In the genomic region with DNA sequence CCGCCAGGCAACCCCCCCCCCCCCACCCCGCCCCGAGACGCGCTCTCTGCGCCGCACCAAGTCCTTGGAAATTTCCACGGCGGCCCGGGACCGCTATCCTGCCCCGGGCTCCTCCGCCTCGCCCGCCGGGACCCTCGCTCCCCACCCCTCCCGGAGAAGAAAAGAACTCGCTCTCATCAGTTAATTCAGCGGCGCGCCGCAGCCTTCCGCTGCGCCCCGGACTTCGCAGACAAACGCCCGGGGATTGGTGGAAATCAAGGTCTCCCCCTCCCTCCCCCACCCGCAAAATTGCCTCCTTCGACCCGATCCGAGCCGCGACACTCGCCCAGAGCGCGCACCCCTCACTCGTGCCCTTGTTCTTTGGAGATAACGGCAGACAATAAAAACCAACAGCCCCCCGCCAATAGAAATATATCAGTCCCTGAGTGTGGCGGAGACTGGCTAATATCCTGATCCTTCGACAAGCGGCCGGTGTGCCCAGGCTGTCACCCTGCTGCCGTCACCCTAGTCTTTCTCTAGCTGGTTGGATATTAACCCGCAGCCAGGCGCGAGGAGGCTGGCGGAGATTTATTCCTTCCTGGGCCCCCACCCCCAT, we compare ENCODE assay signal across 8 cellular contexts. TPM values are rescaled to one million over a fixed set of nuclear protein-coding genes. Genes with fewer than 3 reads are reported as not detected.
DNase-seq lines count a peak whose midpoint lies in the region; ATAC-seq, FAIRE-seq and TF ChIP-seq lines count a peak whose summit lies in the region.

A gene with protein sequence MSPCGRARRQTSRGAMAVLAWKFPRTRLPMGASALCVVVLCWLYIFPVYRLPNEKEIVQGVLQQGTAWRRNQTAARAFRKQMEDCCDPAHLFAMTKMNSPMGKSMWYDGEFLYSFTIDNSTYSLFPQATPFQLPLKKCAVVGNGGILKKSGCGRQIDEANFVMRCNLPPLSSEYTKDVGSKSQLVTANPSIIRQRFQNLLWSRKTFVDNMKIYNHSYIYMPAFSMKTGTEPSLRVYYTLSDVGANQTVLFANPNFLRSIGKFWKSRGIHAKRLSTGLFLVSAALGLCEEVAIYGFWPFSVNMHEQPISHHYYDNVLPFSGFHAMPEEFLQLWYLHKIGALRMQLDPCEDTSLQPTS (minus strand): TSS at position 12 of the 595 bp plus-strand sequence. CDS start 475 bp downstream, outside the sequence.

- H3K4me1 ChIP-seq in K562 (replicated peaks in 1 of 2; ENCODE audit: control insufficient read depth in 2 of 2, insufficient read depth in 2 of 2, low read length in 2 of 2), result peaks cover 0 to 18% of the 10 kb centered on the region in 2 experiments; a peak in 2 of 5 replicates
- H3K4me1 ChIP-seq in smooth muscle cell (ENCODE audit: low read depth), result peaks cover 10% of the 10 kb centered on the region

- FAIRE-seq in K562 (lab: Jason Lieb, UNC), result no peak

- no peak for TF ChIP-seq CTCF in K562 (IDR thresholded peaks at IDR 0.05 in 2 of 3, conservative IDR thresholded peaks at IDR 0.05 in 1 of 3; ENCODE audit: insufficient read depth in 2 of 3, low read depth in 1 of 3, low read length in 3 of 3)
- no peak for TF ChIP-seq CTCF in smooth muscle cell (IDR thresholded peaks at IDR 0.05; ENCODE audit: borderline replicate concordance, insufficient read depth, poor library complexity, severe bottlenecking)

- intact Hi-C loops in K562 (cut with micrococcal nuclease), result loop anchor here (10.0 kb wide), 2 partner anchors 250 to 640 kb away; no protein-coding TSS in a partner anchor

- H3K4me2 ChIP-seq in K562 (ENCODE audit: insufficient read depth, low read length) (peak within 1 kb of the TSS; percentile 66; the same call in 1 of the 2 replicates), smooth muscle cell (peak within 1 kb of the TSS; percentile 94)

- BruUV-seq in K562 (replicated peaks; lab: Mats Ljungman, UMichigan), result no TSS peak

- H3K27ac ChIP-seq in K562 (ENCODE audit: extremely low read depth, low read depth, low read length), result no peak within 1 kb of the TSS
- H3K27ac ChIP-seq in smooth muscle cell (ENCODE audit: low read depth), result no peak within 1 kb of the TSS

- WGBS in K562 (ENCODE audit: insufficient coverage, low coverage, missing lambda C conversion rate), result 38% methylated on average over 14 of the region's 50 CpGs
- WGBS in smooth muscle cell (ENCODE audit: low lambda C conversion rate), result 2% methylated on average over 26 of the region's 50 CpGs

- no peaks in the 10 kb centered on the region for H3F3A ChIP-seq in smooth muscle cell (ENCODE audit: low read depth)

- in situ Hi-C loops in K562 (cut with MboI), result loop anchor here (10.0 kb wide), 1 partner anchor 230 kb away; no protein-coding TSS in a partner anchor

- H2AFZ ChIP-seq in K562 (ENCODE audit: low read depth, low read length) (peak within 1 kb of the TSS; percentile 77), smooth muscle cell (ENCODE audit: low read depth) (peak within 1 kb of the TSS; percentile 90)

- H3K9me1 ChIP-seq in K562 (ENCODE audit: control insufficient read depth, insufficient read depth, low read length), result no peaks in the 10 kb centered on the region

- no peak for TF ChIP-seq RAD21 in K562 (CRISPR knock-in tag; conservative IDR thresholded peaks at IDR 0.05 in 1 of 2, IDR thresholded peaks at IDR 0.05 in 1 of 2)

- no peak for TF ChIP-seq POLR2A in K562 (conservative IDR thresholded peaks at IDR 0.05)

- no peaks in the 10 kb centered on the region for H3K79me2 ChIP-seq in K562 (ENCODE audit: control insufficient read depth, insufficient read depth, low read length)
- no peaks in the 10 kb centered on the region for H3K79me2 ChIP-seq in smooth muscle cell (ENCODE audit: low read depth)

- DNase-seq in DMS53 treated with DMSO at 0.1 percent for 48 hours (lab: John Stamatoyannopoulos, UW; ENCODE audit: unreplicated experiment) (peak; percentile 82), DMS53 (lab: John Stamatoyannopoulos, UW) (no peak), T-helper 9 cell (peak; percentile 63), K562 (ENCODE audit: extremely low read depth in 1 of 4, low spot score in 3 of 4) (no peak), iPS-NIHi11 (ENCODE audit: low spot score) (peak; percentile 53), smooth muscle cell (lab: John Stamatoyannopoulos, UW; ENCODE audit: unreplicated experiment) (no peak)

- H4K20me1 ChIP-seq in K562 (replicated peaks; ENCODE audit: control insufficient read depth, insufficient read depth, low read length) (no peaks in the 10 kb centered on the region), smooth muscle cell (ENCODE audit: low read depth) (no peaks in the 10 kb centered on the region)

- POLR2A ChIA-PET in K562 (lab: Yijun Ruan, JAX), result no interaction called here

- peak within 1 kb of the TSS; percentile 27 for H3K4me3 ChIP-seq in K562
- peak within 1 kb of the TSS; percentile 70 for H3K4me3 ChIP-seq in smooth muscle cell

- H3K9ac ChIP-seq in K562 (ENCODE audit: insufficient read depth in 1 of 2, low read depth in 2 of 2, low read length in 2 of 2) (no peak within 1 kb of the TSS), smooth muscle cell (ENCODE audit: low read depth) (peak within 1 kb of the TSS; percentile 50)

- TF ChIP-seq EP300 in K562 (IDR thresholded peaks at IDR 0.05; ENCODE audit: low read length), result no peak

- no peaks in the 10 kb centered on the region for H3K36me3 ChIP-seq in K562 (ENCODE audit: control insufficient read depth, insufficient read depth, low read length)
- H3K36me3 ChIP-seq in smooth muscle cell (ENCODE audit: low read depth), result no peaks in the 10 kb centered on the region

- no peaks in the 10 kb centered on the region for H3K9me3 ChIP-seq in K562 (replicated peaks; ENCODE audit: control insufficient read depth, insufficient read depth, low read depth, low read length)
- no peaks in the 10 kb centered on the region for H3K9me3 ChIP-seq in smooth muscle cell (replicated peaks; ENCODE audit: low read depth)

- H3K27me3 ChIP-seq in K562 (ENCODE audit: control insufficient read depth in 2 of 2, insufficient read depth in 2 of 2, low read length in 2 of 2) (peaks cover 0 to 10% of the 10 kb centered on the region in 2 experiments; a peak in 3 of 5 replicates), smooth muscle cell (ENCODE audit: low read depth) (peaks cover 10% of the 10 kb centered on the region)

- ATAC-seq in HG03280 (IDR thresholded peaks at IDR 0.05; ENCODE audit: unreplicated experiment) (peak; percentile 17), K562 (no peak), HG03095 (IDR thresholded peaks at IDR 0.05; ENCODE audit: unreplicated experiment) (no peak)

- CTCF ChIA-PET in K562 (lab: Yijun Ruan, JAX; ENCODE audit: low intra/inter-chr PET ratio), result no interaction called here

TF ChIP-seq in K562, 482 proteins besides CTCF, POLR2A, EP300 and RAD21 (continues in another document):
- TF ChIP-seq NCOA1 (IDR thresholded peaks at IDR 0.05; ENCODE audit: low read depth) (no peak), NUFIP1 (IDR thresholded peaks at IDR 0.05; ENCODE audit: partially characterized antibody) (no peak), RBM17 (IDR thresholded peaks at IDR 0.05; ENCODE audit: borderline replicate concordance, low read depth, low read length) (no peak), KLF10 (CRISPR knock-in tag; IDR thresholded peaks at IDR 0.05) (no peak), SMAD4 (CRISPR knock-in tag; conservative IDR thresholded peaks at IDR 0.05) (no peak), CEBPG (CRISPR knock-in tag; IDR thresholded peaks at IDR 0.05) (no peak), CEBPG (tag; conservative IDR thresholded peaks at IDR 0.05 in 1 of 2, IDR thresholded peaks at IDR 0.05 in 1 of 2) (no peak), HSF4 (CRISPR knock-in tag; IDR thresholded peaks at IDR 0.05; ENCODE audit: borderline replicate concordance) (no peak), SRSF1 (IDR thresholded peaks at IDR 0.05; ENCODE audit: low read depth, low read length) (no peak), NFXL1 (CRISPR knock-in tag; IDR thresholded peaks at IDR 0.05) (no peak), ZNF184 (CRISPR knock-in tag; IDR thresholded peaks at IDR 0.05) (no peak), BRD4 (IDR thresholded peaks at IDR 0.05) (no peak)
- TF ChIP-seq, protein P1, sequence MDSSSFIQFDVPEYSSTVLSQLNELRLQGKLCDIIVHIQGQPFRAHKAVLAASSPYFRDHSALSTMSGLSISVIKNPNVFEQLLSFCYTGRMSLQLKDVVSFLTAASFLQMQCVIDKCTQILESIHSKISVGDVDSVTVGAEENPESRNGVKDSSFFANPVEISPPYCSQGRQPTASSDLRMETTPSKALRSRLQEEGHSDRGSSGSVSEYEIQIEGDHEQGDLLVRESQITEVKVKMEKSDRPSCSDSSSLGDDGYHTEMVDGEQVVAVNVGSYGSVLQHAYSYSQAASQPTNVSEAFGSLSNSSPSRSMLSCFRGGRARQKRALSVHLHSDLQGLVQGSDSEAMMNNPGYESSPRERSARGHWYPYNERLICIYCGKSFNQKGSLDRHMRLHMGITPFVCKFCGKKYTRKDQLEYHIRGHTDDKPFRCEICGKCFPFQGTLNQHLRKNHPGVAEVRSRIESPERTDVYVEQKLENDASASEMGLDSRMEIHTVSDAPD (CRISPR knock-in tag; IDR thresholded peaks at IDR 0.05), result no peak

RNA-seq across cellular contexts. Expression of the gene that starts here (rescaled TPM):
- 2.5 TPM in 1 of 2 replicates, not detected in the other for total RNA-seq in K562 (2011; cell fraction: chromatin; rRNA removed; ENCODE audit: low replicate concordance)
- 1.5 and 2.2 TPM in 2 replicates for total RNA-seq in K562 (2011; cell fraction: nucleolus; rRNA removed)
- 1.6 and 1.7 TPM in 2 replicates for total RNA-seq in K562 (2011; cell fraction: nucleoplasm; rRNA removed)
- 0.86 and 6.4 TPM in 2 replicates for total RNA-seq in K562 (2014; rRNA removed)
- 4.3 TPM in 2 replicates for total RNA-seq in K562 (2014; rRNA removed; fragmentation: Illumina TruSeq; extraction: Trizol)
- total RNA-seq in K562 (2015; rRNA removed; fragmentation: Illumina TruSeq; extraction: Trizol), result 1.2 and 1.3 TPM in 2 replicates
- total RNA-seq in K562 (2021), result 3.4 and 4.3 TPM in 2 replicates
- polyA plus RNA-seq in K562 (2011; rRNA removed), result 4.4 and 15.0 TPM in 2 replicates
- 2.2 and 4.3 TPM in 2 replicates for polyA plus RNA-seq in K562 (2011; cell fraction: cytosol; rRNA removed)
- polyA plus RNA-seq in K562 (2011; cell fraction: nucleus; rRNA removed), result 2.7 and 3.1 TPM in 2 replicates
- 2.1 and 4.2 TPM in 2 replicates for polyA plus RNA-seq in K562 (2012)
- 3.3 and 3.9 TPM in 2 replicates for polyA plus RNA-seq in K562 (2014; fragmentation: Illumina TruSeq; extraction: Trizol)
- polyA plus RNA-seq in K562 (2014; fragmentation: Nextera tagmentation; extraction: Ambion mirVana), result 10 to 100 TPM; 22.9 to 26.3 TPM
- 1.1 and 5.8 TPM in 2 replicates for polyA plus RNA-seq in K562 (2014; rRNA removed)
- 1.4 TPM in 1 of 2 replicates, not detected in the other for polyA minus RNA-seq in K562 (2011; rRNA and poly(A)+ RNA removed)
- polyA minus RNA-seq in K562 (2011; cell fraction: cytosol; rRNA and poly(A)+ RNA removed), result not detected in 2 replicates
- polyA minus RNA-seq in K562 (2011; cell fraction: nucleus; rRNA and poly(A)+ RNA removed), result 0.81 TPM in 1 of 2 replicates, not detected in the other
- 5.3 and 13.8 TPM in 2 replicates for total RNA-seq in smooth muscle cell
- 1.9 and 3.7 TPM in 2 replicates for polyA plus RNA-seq in smooth muscle cell

Comparison
In these comparisons a context has a peak if more than half of its experiments do, and no peak if none do; other contexts are left out.
1. DNase-seq: peak in DMS53 treated with DMSO at 0.1 percent for 48 hours (single experiment), T-helper 9 cell (single experiment) and iPS-NIHi11 (single experiment); none in DMS53 (single experiment), K562 (0 of 4) and smooth muscle cell (single experiment).